Comparison of ENCODE assay signal across 2 cellular contexts in genomic region chr10:97842114-97842513, GRCh38. TPM values are rescaled to one million over a fixed set of nuclear protein-coding genes. Genes with fewer than 3 reads are reported as not detected.
"Had no signal": no experiment of that assay in that cellular context is flagged by ENCODE, and none has a peak within 500 bp of the region (broad histone marks: within the 10 kb centered on the region; RNA-seq: fewer than 3 reads in every experiment).

No MANE protein-coding gene starts in this region.

RNA-seq across cellular contexts. Expression of gene GOLGA7B, which starts 7.5 kb away (rescaled TPM):
- total RNA-seq: M059J, MCF 10A had no signal
